Comparison of ENCODE assay signal across 8 cellular contexts in genomic region chr6:31805939-31806469, GRCh38. TPM values are rescaled to one million over a fixed set of nuclear protein-coding genes. Genes with fewer than 3 reads are reported as not detected.
DNase-seq lines count a peak whose midpoint lies in the region; ATAC-seq and TF ChIP-seq lines count a peak whose summit lies in the region.

No MANE protein-coding gene starts in this region.

- peak overlapping the region; percentile 93 for H3K27ac Mint-ChIP-seq in GM23338

- no peaks in the 10 kb centered on the region for H3K9me3 Mint-ChIP-seq in GM23338

- TF ChIP-seq POLR2A in Peyer's patch (IDR thresholded peaks at IDR 0.05) (no peak), ovary (IDR thresholded peaks at IDR 0.05) (no peak)

- DNase-seq in GM23338 (ENCODE audit: low spot score) (no peak), Peyer's patch (peak in 1 of 3 donors; percentile 25), ovary (peak in 2 of 5 donors; percentile 8 to 29), occipital lobe (lab: John Stamatoyannopoulos, UW) (no peak), GM20000 (ENCODE audit: low spot score) (no peak), DMS 273 treated with DMSO at 0.1 percent for 48 hours (lab: John Stamatoyannopoulos, UW) (no peak)

- WGBS in ovary, 3 donors: 16 to 18% (median 16%) methylated on average over 7 of the region's 7 CpGs

- H3K4me1 ChIP-seq in GM23338 (ENCODE audit: insufficient read depth): peaks cover 7% of the 10 kb centered on the region; the same call in 1 of the 2 replicates
- H3K4me1 ChIP-seq in Peyer's patch: peaks cover 0 to 13% (median 0%) of the 10 kb centered on the region in 4 donors
- H3K4me1 ChIP-seq in ovary (ENCODE audit: insufficient read depth): no peaks in the 10 kb centered on the region

- H3K79me2 ChIP-seq in GM23338 (replicated peaks; ENCODE audit: insufficient read depth): peaks cover 39% of the 10 kb centered on the region

- TF ChIP-seq CTCF in GM23338 (conservative IDR thresholded peaks at IDR 0.05; ENCODE audit: low read depth in 2 of 2) (no peak), Peyer's patch (IDR thresholded peaks at IDR 0.05) (no peak), ovary (IDR thresholded peaks at IDR 0.05) (no peak), GM20000 (IDR thresholded peaks at IDR 0.05; ENCODE audit: extremely low read depth, missing control alignments) (no peak)

- peaks cover 27% of the 10 kb centered on the region for H3K36me3 Mint-ChIP-seq in GM23338 (ENCODE audit: low read depth)

- H3K27me3 Mint-ChIP-seq in GM23338 (ENCODE audit: insufficient read depth, low read depth, poor library complexity): peaks cover 9% of the 10 kb centered on the region

- H2AFZ ChIP-seq in GM23338: peak overlapping the region; percentile 96

- peaks cover 3% of the 10 kb centered on the region; the same call in 1 of the 2 replicates for H4K20me1 ChIP-seq in GM23338 (replicated peaks; ENCODE audit: insufficient read depth)

- intact Hi-C loops in ovary (cut with DNase I): no loop called here

- peak overlapping the region; percentile 97 for H3K27ac ChIP-seq in GM23338 (ENCODE audit: low read depth)
- H3K27ac ChIP-seq in Peyer's patch: peak overlapping the region; percentile 82 to 93 (median 90)
- H3K27ac ChIP-seq in ovary: peak overlapping the region; percentile 87 to 88

- no peaks in the 10 kb centered on the region; the same call in 1 of the 2 replicates for H3K36me3 ChIP-seq in GM23338 (ENCODE audit: insufficient read depth)
- peaks cover 0 to 7% (median 0%) of the 10 kb centered on the region in 3 donors for H3K36me3 ChIP-seq in Peyer's patch
- H3K36me3 ChIP-seq in ovary: no peaks in the 10 kb centered on the region

- no peaks in the 10 kb centered on the region for H3K9me2 ChIP-seq in GM23338 (ENCODE audit: insufficient read depth)

- H3K9me3 ChIP-seq in Peyer's patch (no peaks in the 10 kb centered on the region), ovary (no peaks in the 10 kb centered on the region)

- H3F3A ChIP-seq in GM23338 (replicated peaks; ENCODE audit: low read depth): peaks cover 15% of the 10 kb centered on the region

- H3K4me1 Mint-ChIP-seq in GM23338: peaks cover 4% of the 10 kb centered on the region; the same call in 1 of the 3 replicates

- H3K27me3 ChIP-seq in GM23338 (ENCODE audit: insufficient read depth) (no peaks in the 10 kb centered on the region), Peyer's patch (no peaks in the 10 kb centered on the region), ovary (no peaks in the 10 kb centered on the region)

- peak overlapping the region; percentile 93 for H3K4me3 Mint-ChIP-seq in GM23338

- H3K4me2 ChIP-seq in GM23338: peak overlapping the region; percentile 97

- TF ChIP-seq EP300 in ovary (IDR thresholded peaks at IDR 0.05): no peak

- ATAC-seq in GM23338 (no peak), esophagus mucosa (peak; percentile 19), HG03442 (IDR thresholded peaks at IDR 0.05; ENCODE audit: unreplicated experiment) (no peak)

- peak overlapping the region; percentile 96 for H3K4me3 ChIP-seq in GM23338
- peak overlapping the region; percentile 54 to 63 (median 58) for H3K4me3 ChIP-seq in Peyer's patch
- peak overlapping the region; percentile 82 for H3K4me3 ChIP-seq in ovary

TF ChIP-seq in GM23338, 12 proteins besides CTCF, POLR2A, EP300 and RAD21 (continues in another document):
- TF ChIP-seq STAT1 (IDR thresholded peaks at IDR 0.05; ENCODE audit: unreplicated experiment): no peak
- TF ChIP-seq CREB1 (CRISPR knock-in tag; IDR thresholded peaks at IDR 0.05; ENCODE audit: low read depth): no peak
- TF ChIP-seq POLR2AphosphoS5 (IDR thresholded peaks at IDR 0.05; ENCODE audit: low read depth): no peak
- no peak for TF ChIP-seq JUNB (IDR thresholded peaks at IDR 0.05; ENCODE audit: unreplicated experiment)
- TF ChIP-seq REST (IDR thresholded peaks at IDR 0.05; ENCODE audit: unreplicated experiment): no peak

RNA-seq across cellular contexts. Expression of gene LSM2, which starts 0.8 kb away (rescaled TPM):
- 93.5 and 106 TPM in 2 replicates for total RNA-seq in GM23338 (2014; rRNA removed; shearing (Covaris generic))
- polyA plus RNA-seq in GM23338 (2016; fragmentation: Nextera tagmentation; extraction: Ambion mirVana) (140 and 143 TPM in 2 replicates), ovary (10 to 100 TPM; 51.2 to 90.7 TPM)
- total RNA-seq in Peyer's patch (10 to 100 TPM; 11.8 to 42.9 (median 19.1) TPM), esophagus mucosa (45.0 TPM), ovary (10 to 100 TPM; 35.9 to 58.3 (median 47.5) TPM), occipital lobe (22.9 TPM)

RNA-seq across cellular contexts. Expression of gene HSPA1L, which starts 9.1 kb away (rescaled TPM):
- total RNA-seq in GM23338 (2014; rRNA removed; shearing (Covaris generic)): 0.50 and 0.83 TPM in 2 replicates
- 0.44 and 0.49 TPM in 2 replicates for polyA plus RNA-seq in GM23338 (2016; fragmentation: Nextera tagmentation; extraction: Ambion mirVana)
- total RNA-seq in Peyer's patch: 1 to 10 TPM in 2 of 4 donors, under 1 TPM in 1, not detected in 1; 0.88 to 1.7 (median 1.5) TPM
- 0.44 TPM for total RNA-seq in esophagus mucosa
- total RNA-seq in ovary: 1 to 10 TPM; 1.3 to 6.1 (median 3.9) TPM
- polyA plus RNA-seq in ovary: 1 to 10 TPM; 3.2 to 6.1 TPM
- total RNA-seq in occipital lobe: 4.4 TPM

RNA-seq across cellular contexts. Expression of gene HSPA1A, which starts 9.3 kb away (rescaled TPM):
- 57.1 and 58.3 TPM in 2 replicates for total RNA-seq in GM23338 (2014; rRNA removed; shearing (Covaris generic))
- polyA plus RNA-seq in GM23338 (2016; fragmentation: Nextera tagmentation; extraction: Ambion mirVana): 36.1 and 39.1 TPM in 2 replicates
- total RNA-seq in Peyer's patch: 100 to 1,000 TPM in 1 of 4 donors, 10 to 100 TPM in 3; 38.1 to 123 (median 67.0) TPM
- 56.6 TPM for total RNA-seq in esophagus mucosa
- 100 to 1,000 TPM in 5 of 7 donors, 10 to 100 TPM in 2; 51.5 to 340 (median 140) TPM for total RNA-seq in ovary
- polyA plus RNA-seq in ovary: 10 to 100 TPM; 44.6 to 83.1 TPM
- total RNA-seq in occipital lobe: 117 TPM

RNA-seq across cellular contexts. Expression of gene VARS1, which starts 10.5 kb away (rescaled TPM):
- total RNA-seq in GM23338 (2014; rRNA removed; shearing (Covaris generic)): 137 and 153 TPM in 2 replicates
- polyA plus RNA-seq in GM23338 (2016; fragmentation: Nextera tagmentation; extraction: Ambion mirVana): 66.0 and 71.2 TPM in 2 replicates
- total RNA-seq in Peyer's patch: 10 to 100 TPM; 33.9 to 53.6 (median 44.7) TPM
- 79.8 TPM for total RNA-seq in esophagus mucosa
- 10 to 100 TPM; 16.0 to 73.6 (median 44.1) TPM for total RNA-seq in ovary
- polyA plus RNA-seq in ovary: 10 to 100 TPM; 21.1 to 29.8 TPM
- total RNA-seq in occipital lobe: 25.6 TPM

RNA-seq across cellular contexts. Expression of gene HSPA1B, which starts 21.5 kb away (rescaled TPM):
- total RNA-seq in GM23338 (2014; rRNA removed; shearing (Covaris generic)): 102 and 113 TPM in 2 replicates
- polyA plus RNA-seq in GM23338 (2016; fragmentation: Nextera tagmentation; extraction: Ambion mirVana): 25.9 and 31.7 TPM in 2 replicates
- 100 to 1,000 TPM in 3 of 4 donors, 10 to 100 TPM in 1; 85.7 to 199 (median 146) TPM for total RNA-seq in Peyer's patch
- 92.9 TPM for total RNA-seq in esophagus mucosa
- 100 to 1,000 TPM; 119 to 506 (median 196) TPM for total RNA-seq in ovary
- 10 to 100 TPM; 41.9 to 66.0 TPM for polyA plus RNA-seq in ovary
- 121 TPM for total RNA-seq in occipital lobe
